8 cellular contexts compared by ENCODE assay signal in the genomic region with DNA sequence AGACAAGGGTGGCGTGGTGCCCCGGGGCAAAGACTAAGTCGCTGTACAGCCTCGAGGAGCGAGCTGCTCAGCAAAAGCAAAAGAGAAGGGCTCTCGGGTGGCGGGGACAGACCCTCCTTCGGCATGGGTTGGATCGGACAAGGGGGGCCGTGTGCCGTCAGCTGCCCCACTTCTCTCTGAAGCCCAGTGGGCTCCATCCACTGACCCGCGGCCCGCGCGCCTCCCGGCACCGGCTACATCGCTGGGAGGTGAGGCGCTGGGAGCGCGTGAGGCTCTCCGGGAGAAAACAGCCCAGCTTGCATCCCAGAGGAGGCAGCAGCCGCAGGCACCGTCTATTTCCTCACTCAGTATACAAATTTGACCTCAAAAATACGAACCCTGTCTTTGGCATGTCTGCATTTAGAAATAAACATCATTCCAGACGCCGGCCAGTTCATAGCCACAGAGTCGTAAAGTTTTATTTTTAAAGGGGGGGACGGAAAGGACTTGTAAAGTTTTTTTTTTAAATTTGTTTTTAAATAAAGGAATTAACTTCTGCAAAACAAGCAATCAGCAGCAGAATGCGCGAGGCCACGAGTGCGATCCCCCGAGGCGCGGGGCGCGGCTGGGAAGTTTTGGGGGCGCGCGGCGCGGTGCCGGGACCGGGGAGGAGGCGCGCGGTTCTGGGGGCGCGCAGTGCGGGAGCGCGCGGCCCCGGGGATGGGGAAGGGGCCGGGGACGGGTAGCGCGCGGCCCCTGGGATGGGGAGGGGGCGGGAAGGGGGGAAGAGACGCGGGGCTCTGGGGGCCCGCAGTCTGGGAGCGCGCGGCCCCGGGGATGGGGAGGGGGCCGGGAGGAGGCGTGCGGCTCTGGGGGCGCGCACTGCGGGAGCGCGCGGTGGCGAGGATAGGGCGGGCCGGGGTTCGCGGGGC. TPM values are rescaled to one million over a fixed set of nuclear protein-coding genes. Genes with fewer than 3 reads are reported as not detected.
DNase-seq lines count a peak whose midpoint lies in the region; ATAC-seq and TF ChIP-seq lines count a peak whose summit lies in the region.

No MANE protein-coding gene starts in this region.

- DNase-seq in DMS79 treated with DMSO at 0.1 percent for 48 hours (lab: John Stamatoyannopoulos, UW) (peak; percentile 55), NCI-H1694 (lab: John Stamatoyannopoulos, UW) (peak; percentile 10), cardiac septum (ENCODE audit: low spot score) (peak; percentile 76), omental fat pad (ENCODE audit: low spot score) (no peak), NK-92 (lab: John Stamatoyannopoulos, UW; ENCODE audit: unreplicated experiment) (no peak)
- no peak for DNase-seq in activated naive CD4-positive, alpha-beta T cell treated with anti-CD3 and anti-CD28 coated beads, Interleukin-2, amount 50 U/mL, for 72 hours (ENCODE audit: low spot score in 2 of 2)
- no peak for DNase-seq in central memory CD4-positive, alpha-beta T cell

- no peaks in the 10 kb centered on the region for H3K9me3 Mint-ChIP-seq in activated naive CD4-positive, alpha-beta T cell treated with anti-CD3 and anti-CD28 coated beads, Interleukin-2, amount 50 U/mL, for 72 hours

- TF ChIP-seq CTCF in omental fat pad (IDR thresholded peaks at IDR 0.05), result no peak

- intact Hi-C loops in cardiac septum (cut with DNase I), result loop anchor here (2.0 to 5.0 kb wide), 2 partner anchors 29 to 141 kb away; a partner anchor contains a TSS

- peaks cover 6 to 17% of the 10 kb centered on the region in 2 donors for H3K36me3 Mint-ChIP-seq in activated naive CD4-positive, alpha-beta T cell treated with anti-CD3 and anti-CD28 coated beads, Interleukin-2, amount 50 U/mL, for 72 hours

- H3K27ac Mint-ChIP-seq in activated naive CD4-positive, alpha-beta T cell treated with anti-CD3 and anti-CD28 coated beads, Interleukin-2, amount 50 U/mL, for 72 hours, result peak overlapping the region; percentile 65 to 87

- ATAC-seq in GM21515 (IDR thresholded peaks at IDR 0.05; ENCODE audit: unreplicated experiment) (peak; percentile 22), omental fat pad (ENCODE audit: low FRiP score) (peak; percentile 61)
- ATAC-seq in activated naive CD4-positive, alpha-beta T cell treated with anti-CD3 and anti-CD28 coated beads, Interleukin-2, amount 50 U/mL, for 72 hours, result peak; percentile 1 to 4

RNA-seq across cellular contexts. Expression of a gene that starts 0.6 kb away (rescaled TPM):
- total RNA-seq in activated naive CD4-positive, alpha-beta T cell treated with anti-CD3 and anti-CD28 coated beads, Interleukin-2, amount 50 U/mL, for 72 hours, result 1 to 10 TPM; 3.8 to 6.8 TPM
- 44.6 TPM for total RNA-seq in cardiac septum
- total RNA-seq in omental fat pad, result 10 to 100 TPM; 13.7 to 37.7 (median 26.0) TPM

Comparison
In these comparisons a context has a peak if more than half of its experiments do, and no peak if none do; other contexts are left out.
1. DNase-seq: peak in DMS79 treated with DMSO at 0.1 percent for 48 hours (single experiment), NCI-H1694 (single experiment) and cardiac septum (single experiment); none in activated naive CD4-positive, alpha-beta T cell treated with anti-CD3 and anti-CD28 coated beads, Interleukin-2, amount 50 U/mL, for 72 hours (0 of 2), omental fat pad (single experiment), NK-92 (single experiment) and central memory CD4-positive, alpha-beta T cell (single experiment).
2. ATAC-seq: peak in every context shown above with its lines; median percentile 61 in omental fat pad; 22 in GM21515; 2 in activated naive CD4-positive, alpha-beta T cell treated with anti-CD3 and anti-CD28 coated beads, Interleukin-2, amount 50 U/mL, for 72 hours.